8 cellular contexts compared by ENCODE assay signal in the genomic region with DNA sequence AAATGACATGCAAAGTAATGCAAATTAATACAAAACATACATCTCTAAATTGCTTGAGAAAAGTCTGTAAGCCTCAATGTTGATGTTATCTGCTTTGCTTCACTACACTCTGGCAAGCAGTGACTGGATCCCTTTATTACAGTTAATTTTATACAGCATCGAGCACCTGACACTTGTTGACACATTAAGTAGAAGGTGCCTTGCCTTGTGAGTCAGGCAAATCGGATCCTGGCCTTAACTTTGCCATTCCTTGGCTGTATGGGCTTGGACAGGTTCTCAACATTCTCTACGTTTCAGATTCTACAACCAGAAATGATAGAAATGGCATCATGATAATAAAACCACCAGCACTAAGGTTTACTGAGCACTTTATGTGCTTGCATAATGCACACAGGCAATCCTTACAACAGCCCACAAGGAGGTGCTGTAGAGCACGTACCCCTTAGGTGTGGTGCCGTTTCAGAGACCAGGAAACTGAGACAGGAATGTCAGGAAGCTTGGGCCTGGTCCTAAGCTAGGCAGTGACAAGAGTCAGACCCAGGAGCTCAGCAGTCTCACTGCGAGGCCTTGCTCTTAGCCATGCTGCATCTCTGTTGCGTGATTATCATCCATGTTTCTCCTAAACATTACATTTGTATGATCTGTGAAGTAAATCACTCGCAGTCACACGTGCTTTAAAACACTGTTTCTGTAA. TPM values are rescaled to one million over a fixed set of nuclear protein-coding genes. Genes with fewer than 3 reads are reported as not detected.
DNase-seq lines count a peak whose midpoint lies in the region; ATAC-seq and TF ChIP-seq lines count a peak whose summit lies in the region.

No MANE protein-coding gene starts in this region.

- H3K9ac ChIP-seq in NT2/D1 (ENCODE audit: insufficient read length, low read depth) = no peak overlapping the region

- no peak for DNase-seq in AG09319 (ENCODE audit: extremely low read depth, low read depth)
- DNase-seq in H4 (ENCODE audit: low spot score) = peak; percentile 67
- DNase-seq in NT2/D1 (ENCODE audit: low read depth, low spot score) = peak; percentile 38
- DNase-seq in activated T-cell treated with anti-CD3 and anti-CD28 coated beads for 4 hours = peak; percentile 61
- DNase-seq in esophagus squamous epithelium (lab: John Stamatoyannopoulos, UW) = no peak
- DNase-seq in T1000 (lab: John Stamatoyannopoulos, UW) = no peak

- H3K4me1 ChIP-seq in NT2/D1 (ENCODE audit: insufficient read depth, insufficient read length) (peaks cover 8% of the 10 kb centered on the region), esophagus squamous epithelium (peaks cover 10 to 77% (median 14%) of the 10 kb centered on the region in 3 donors), neutrophil (ENCODE audit: control insufficient read depth in 1 of 2, insufficient read depth in 1 of 2, low read depth in 1 of 2, low read length in 1 of 2) (peaks cover 13 to 18% of the 10 kb centered on the region in 2 experiments)

- H3K9me3 ChIP-seq in NT2/D1 (ENCODE audit: insufficient read depth, low read length) (no peaks in the 10 kb centered on the region), esophagus squamous epithelium (no peaks in the 10 kb centered on the region), neutrophil (no peaks in the 10 kb centered on the region)

- peak; percentile 73 for TF ChIP-seq CTCF in AG09319 (IDR thresholded peaks at IDR 0.05; ENCODE audit: low read depth, low read length)
- TF ChIP-seq CTCF in esophagus squamous epithelium (IDR thresholded peaks at IDR 0.05) = peak in 5 of 6 experiments; percentile 62 to 85 (median 70)
- peak; percentile 22 for TF ChIP-seq CTCF in neutrophil (IDR thresholded peaks at IDR 0.05)

- H3K4me3 ChIP-seq in NT2/D1 (ENCODE audit: insufficient read length, low read depth) (no peak overlapping the region), esophagus squamous epithelium (no peak overlapping the region), neutrophil (ENCODE audit: low read depth in 1 of 2, low read length in 1 of 2) (no peak overlapping the region)

- peak overlapping the region in 3 of 4 donors; percentile 1 to 13 (median 12) for H3K27ac ChIP-seq in esophagus squamous epithelium
- H3K27ac ChIP-seq in neutrophil = no peak overlapping the region

- H3K36me3 ChIP-seq in NT2/D1 (ENCODE audit: insufficient read depth, insufficient read length, low read length) = peaks cover 26% of the 10 kb centered on the region
- no peaks in the 10 kb centered on the region for H3K36me3 ChIP-seq in esophagus squamous epithelium
- H3K36me3 ChIP-seq in neutrophil = no peaks in the 10 kb centered on the region

- peaks cover 25% of the 10 kb centered on the region for H3K27me3 ChIP-seq in NT2/D1 (ENCODE audit: insufficient read depth, insufficient read length)
- H3K27me3 ChIP-seq in esophagus squamous epithelium = peaks cover 0 to 10% (median 0%) of the 10 kb centered on the region in 4 donors
- peaks cover 59% of the 10 kb centered on the region for H3K27me3 ChIP-seq in neutrophil

- 35 to 47% methylated on average over 9 of the region's 9 CpGs for WGBS in esophagus squamous epithelium, 2 donors

- intact Hi-C loops in esophagus squamous epithelium (cut with DNase I) = no loop called here

- TF ChIP-seq POLR2A in esophagus squamous epithelium (IDR thresholded peaks at IDR 0.05) = no peak

- ATAC-seq in HG02870 (IDR thresholded peaks at IDR 0.05; ENCODE audit: unreplicated experiment) = no peak

RNA-seq across cellular contexts. Expression of a gene that starts 2.6 kb away (rescaled TPM):
- 0.06 and 0.12 TPM in 2 replicates for total RNA-seq in H4 (2014; rRNA removed; shearing (Covaris generic))
- 1 to 10 TPM; 1.4 to 2.3 (median 1.7) TPM for total RNA-seq in esophagus squamous epithelium

Comparison
In these comparisons a context has a peak if more than half of its experiments do, and no peak if none do; other contexts are left out.
1. DNase-seq: peak in H4 (single experiment), NT2/D1 (single experiment) and activated T-cell treated with anti-CD3 and anti-CD28 coated beads for 4 hours (single experiment); none in AG09319 (single experiment), esophagus squamous epithelium (single experiment) and T1000 (single experiment).
2. CTCF ChIP-seq: peak in every context shown above with its lines; median percentile 73 in AG09319; 70 in esophagus squamous epithelium; 22 in neutrophil.